In genomic region chr9:105114956-105115728, GRCh38 we compare ENCODE assay signal across 8 cellular contexts.
DNase-seq lines count a peak whose midpoint lies in the region; ATAC-seq and TF ChIP-seq lines count a peak whose summit lies in the region.

No MANE protein-coding gene starts in this region.

- peak in 4 of 7 experiments; percentile 9 to 53 (median 22) for DNase-seq in CD8-positive, alpha-beta T cell
- DNase-seq in activated CD8-positive, alpha-beta T cell treated with anti-CD3 and anti-CD28 coated beads for 36 hours: peak; percentile 66
- DNase-seq in left lobe of liver (ENCODE audit: low spot score): peak; percentile 50
- DNase-seq in T-helper 9 cell: no peak
- DNase-seq in Caco-2: no peak
- DNase-seq in endodermal cell: no peak

- no peaks in the 10 kb centered on the region for H3K27me3 ChIP-seq in CD8-positive, alpha-beta T cell (ENCODE audit: insufficient read depth, low read length)
- H3K27me3 ChIP-seq in Caco-2 (replicated peaks; ENCODE audit: control insufficient read depth, insufficient read depth, low read length) (no peaks in the 10 kb centered on the region), endodermal cell (ENCODE audit: control insufficient read depth, insufficient read depth, low read length, poor library complexity, severe bottlenecking) (no peaks in the 10 kb centered on the region)

- intact Hi-C loops in CD8-positive, alpha-beta T cell (cut with DNase I, micrococcal nuclease): loop anchor here in 1 of 2 experiments (5.0 kb wide), 1 partner anchor 37 kb away; no protein-coding TSS in a partner anchor
- intact Hi-C loops in activated CD8-positive, alpha-beta T cell treated with anti-CD3 and anti-CD28 coated beads for 36 hours (cut with micrococcal nuclease): no loop called here
- intact Hi-C loops in Caco-2 (cut with micrococcal nuclease; ENCODE audit: unreplicated experiment): loop anchor here (1.0 kb wide), 1 partner anchor 39 kb away; no protein-coding TSS in a partner anchor

- H3K4me3 Mint-ChIP-seq in CD8-positive, alpha-beta T cell: peak overlapping the region; percentile 57
- H3K4me3 Mint-ChIP-seq in activated CD8-positive, alpha-beta T cell treated with anti-CD3 and anti-CD28 coated beads for 36 hours: no peak overlapping the region
- H3K4me3 Mint-ChIP-seq in Caco-2 (ENCODE audit: unreplicated experiment) (no peak overlapping the region), endodermal cell (no peak overlapping the region)

- POLR2A ChIA-PET in CD8-positive, alpha-beta T cell (lab: Charles Lee): interaction anchor here (0.9 to 3.7 kb wide), 2 partner anchors 13 to 27 kb away, joined by 3 to 18 read pairs; no protein-coding TSS in a partner anchor
- POLR2A ChIA-PET in activated CD8-positive, alpha-beta T cell treated with anti-CD3 and anti-CD28 coated beads for 36 hours (lab: Charles Lee): no interaction called here
- POLR2A ChIA-PET in Caco-2 (lab: Charles Lee): no interaction called here

- H3K36me3 Mint-ChIP-seq in CD8-positive, alpha-beta T cell: no peaks in the 10 kb centered on the region
- no peaks in the 10 kb centered on the region for H3K36me3 Mint-ChIP-seq in activated CD8-positive, alpha-beta T cell treated with anti-CD3 and anti-CD28 coated beads for 36 hours (ENCODE audit: low read depth)
- H3K36me3 Mint-ChIP-seq in Caco-2 (ENCODE audit: insufficient read depth, unreplicated experiment) (no peaks in the 10 kb centered on the region), endodermal cell (ENCODE audit: low read depth) (no peaks in the 10 kb centered on the region)

- no peaks in the 10 kb centered on the region for H3K9me3 ChIP-seq in CD8-positive, alpha-beta T cell (ENCODE audit: low read length)
- H3K9me3 ChIP-seq in Caco-2: no peaks in the 10 kb centered on the region
- peaks cover under 1% of the 10 kb centered on the region for H3K9me3 ChIP-seq in endodermal cell (ENCODE audit: control insufficient read depth, low read length)

- H3K36me3 ChIP-seq in CD8-positive, alpha-beta T cell (ENCODE audit: insufficient read depth, low read length): no peaks in the 10 kb centered on the region
- no peaks in the 10 kb centered on the region for H3K36me3 ChIP-seq in Caco-2 (ENCODE audit: control insufficient read depth, insufficient read depth, low read length)
- H3K36me3 ChIP-seq in endodermal cell (ENCODE audit: control insufficient read depth, insufficient read depth, low read length): no peaks in the 10 kb centered on the region

- no peak overlapping the region for H3K4me3 ChIP-seq in CD8-positive, alpha-beta T cell (ENCODE audit: low read depth, low read length)
- H3K4me3 ChIP-seq in Caco-2 (ENCODE audit: low read depth, low read length) (no peak overlapping the region), endodermal cell (ENCODE audit: low read length) (no peak overlapping the region)

- H3K4me1 ChIP-seq in CD8-positive, alpha-beta T cell (ENCODE audit: insufficient read depth, low read length): peaks cover 24% of the 10 kb centered on the region
- peaks cover 12% of the 10 kb centered on the region for H3K4me1 ChIP-seq in Caco-2
- peaks cover 18% of the 10 kb centered on the region for H3K4me1 ChIP-seq in endodermal cell (ENCODE audit: control insufficient read depth, insufficient read depth, low read length)

- ATAC-seq in CD8-positive, alpha-beta T cell: peak; percentile 40
- ATAC-seq in GM19463 (IDR thresholded peaks at IDR 0.05; ENCODE audit: unreplicated experiment) (peak; percentile 84), HG03571 (IDR thresholded peaks at IDR 0.05; ENCODE audit: unreplicated experiment) (peak; percentile 68), left lobe of liver (peak; percentile 17)
- ATAC-seq in activated CD8-positive, alpha-beta T cell treated with anti-CD3 and anti-CD28 coated beads for 36 hours: peak; percentile 80

- TF ChIP-seq CTCF in CD8-positive, alpha-beta T cell (IDR thresholded peaks at IDR 0.05): no peak
- no peak for TF ChIP-seq CTCF in activated CD8-positive, alpha-beta T cell treated with anti-CD3 and anti-CD28 coated beads for 36 hours (IDR thresholded peaks at IDR 0.05)
- no peak for TF ChIP-seq CTCF in Caco-2 (IDR thresholded peaks at IDR 0.05; ENCODE audit: insufficient read depth in 1 of 2, low read depth in 1 of 2, low read length in 1 of 2, severe bottlenecking in 1 of 2, unreplicated experiment in 1 of 2)
- no peak for TF ChIP-seq CTCF in endodermal cell (conservative IDR thresholded peaks at IDR 0.05)

- 85 to 90% methylated on average over 7 to 11 of the region's 11 CpGs for WGBS in endodermal cell (ENCODE audit: insufficient coverage in 1 of 2, insufficient read length in 1 of 2), 2 experiments

- no peak overlapping the region for H3K27ac Mint-ChIP-seq in CD8-positive, alpha-beta T cell
- H3K27ac Mint-ChIP-seq in activated CD8-positive, alpha-beta T cell treated with anti-CD3 and anti-CD28 coated beads for 36 hours: peak overlapping the region; percentile 8
- H3K27ac Mint-ChIP-seq in Caco-2 (ENCODE audit: unreplicated experiment) (no peak overlapping the region), endodermal cell (no peak overlapping the region)

- CTCF ChIA-PET in CD8-positive, alpha-beta T cell (lab: Charles Lee): interaction anchor here (1.1 to 1.3 kb wide), 3 partner anchors 13 to 252 kb away, joined by 3 to 5 read pairs (median 3); no protein-coding TSS in a partner anchor
- CTCF ChIA-PET in activated CD8-positive, alpha-beta T cell treated with anti-CD3 and anti-CD28 coated beads for 36 hours (lab: Charles Lee): interaction anchor here (1.0 kb wide), 1 partner anchor 252 kb away, joined by 3 read pairs; no protein-coding TSS in a partner anchor
- CTCF ChIA-PET in Caco-2 (lab: Charles Lee): interaction anchor here (0.7 kb wide), 1 partner anchor 69 kb away, joined by 3 read pairs; no protein-coding TSS in a partner anchor

- BruUV-seq in Caco-2 (replicated peaks; lab: Mats Ljungman, UMichigan): no TSS peak

- H3K9ac ChIP-seq in endodermal cell (ENCODE audit: extremely low read depth, low read length, poor library complexity, severe bottlenecking): no peak overlapping the region

- peaks cover 32% of the 10 kb centered on the region for H3K4me1 Mint-ChIP-seq in CD8-positive, alpha-beta T cell (ENCODE audit: low read depth)
- peaks cover 24% of the 10 kb centered on the region for H3K4me1 Mint-ChIP-seq in activated CD8-positive, alpha-beta T cell treated with anti-CD3 and anti-CD28 coated beads for 36 hours (ENCODE audit: low read depth)
- H3K4me1 Mint-ChIP-seq in Caco-2 (ENCODE audit: low read depth, unreplicated experiment) (peaks cover 8% of the 10 kb centered on the region), endodermal cell (peaks cover 29% of the 10 kb centered on the region)

- peaks cover under 1% of the 10 kb centered on the region for H3K27me3 Mint-ChIP-seq in CD8-positive, alpha-beta T cell (ENCODE audit: low read depth)
- H3K27me3 Mint-ChIP-seq in activated CD8-positive, alpha-beta T cell treated with anti-CD3 and anti-CD28 coated beads for 36 hours: peaks cover under 1% of the 10 kb centered on the region
- H3K27me3 Mint-ChIP-seq in Caco-2 (ENCODE audit: insufficient read depth, unreplicated experiment) (no peaks in the 10 kb centered on the region), endodermal cell (ENCODE audit: insufficient read depth) (no peaks in the 10 kb centered on the region)

- H3K27ac ChIP-seq in CD8-positive, alpha-beta T cell (ENCODE audit: low read depth, low read length): no peak overlapping the region
- no peak overlapping the region for H3K27ac ChIP-seq in endodermal cell (ENCODE audit: low read depth, low read length)

- no peaks in the 10 kb centered on the region for H3K9me3 Mint-ChIP-seq in CD8-positive, alpha-beta T cell
- no peaks in the 10 kb centered on the region for H3K9me3 Mint-ChIP-seq in activated CD8-positive, alpha-beta T cell treated with anti-CD3 and anti-CD28 coated beads for 36 hours
- H3K9me3 Mint-ChIP-seq in Caco-2 (ENCODE audit: unreplicated experiment) (no peaks in the 10 kb centered on the region), endodermal cell (no peaks in the 10 kb centered on the region)

Comparison
In these comparisons a context has a peak if more than half of its experiments do, and no peak if none do; other contexts are left out.
1. ATAC-seq: peak in every context shown above with its lines; median percentile 84 in GM19463; 80 in activated CD8-positive, alpha-beta T cell treated with anti-CD3 and anti-CD28 coated beads for 36 hours; 68 in HG03571; 40 in CD8-positive, alpha-beta T cell; 17 in left lobe of liver.
2. DNase-seq: peak in CD8-positive, alpha-beta T cell (4 of 7), activated CD8-positive, alpha-beta T cell treated with anti-CD3 and anti-CD28 coated beads for 36 hours (single experiment) and left lobe of liver (single experiment); none in T-helper 9 cell (single experiment), Caco-2 (0 of 2) and endodermal cell (single experiment).